In genomic region chr3:36603423-36603822, GRCh38 we compare ENCODE assay signal across 26 cellular contexts.
"Had no signal": no experiment of that assay in that cellular context is flagged by ENCODE, and none has a peak within 500 bp of the region (broad histone marks: within the 10 kb centered on the region; RNA-seq: fewer than 3 reads in every experiment).

No MANE protein-coding gene starts in this region.

- H3K36me3 ChIP-seq: esophagus squamous epithelium, gastrocnemius medialis, heart right ventricle, left lung, lower lobe of right lung had no signal

- H3K27ac ChIP-seq: epithelial cell of prostate, esophagus squamous epithelium, gastrocnemius medialis, heart right ventricle, left lung, lower lobe of right lung had no signal

- H3K27me3 ChIP-seq: esophagus squamous epithelium, gastrocnemius medialis, left lung had no signal

- ATAC-seq: effector memory CD8-positive, alpha-beta T cell; esophagus mucosa; gastrocnemius medialis; heart right ventricle; left cardiac atrium; left lung; left ventricle myocardium superior; lower lobe of right lung; mucosa of descending colon; naive thymus-derived CD8-positive, alpha-beta T cell had no signal

- H3K9me3 ChIP-seq: esophagus squamous epithelium, gastrocnemius medialis, left lung, lower lobe of right lung, mucosa of descending colon had no signal

- DNase-seq: cortex of kidney; effector CD8-positive, alpha-beta T cell; effector memory CD8-positive, alpha-beta T cell; endodermal cell; erythroblast; esophagus squamous epithelium; foreskin fibroblast; foreskin melanocyte; gastrocnemius medialis; glutamatergic neuron; head of caudate nucleus; heart right ventricle; hippocampal formation; left cardiac atrium; left lung; left ventricle myocardium superior; lower lobe of right lung; mesenchymal stem cell; mucosa of descending colon; naive B cell; naive thymus-derived CD8-positive, alpha-beta T cell had no signal

- FAIRE-seq: endometrium, islet of Langerhans, keratinocyte had no signal

- H3K4me1 ChIP-seq: esophagus squamous epithelium, gastrocnemius medialis, heart right ventricle, left lung, lower lobe of right lung had no signal

- H3K4me3 ChIP-seq: esophagus squamous epithelium, gastrocnemius medialis, heart right ventricle, left lung, lower lobe of right lung, mucosa of descending colon had no signal
